In genomic region chr9:128731093-128731492, GRCh38 we compare ENCODE assay signal across 22 cellular contexts. TPM values are rescaled to one million over a fixed set of nuclear protein-coding genes. Genes with fewer than 3 reads are reported as not detected.
DNase-seq lines count a peak whose midpoint lies in the region; ATAC-seq and TF ChIP-seq lines count a peak whose summit lies in the region.
"Had no signal": no experiment of that assay in that cellular context is flagged by ENCODE, and none has a peak within 500 bp of the region (broad histone marks: within the 10 kb centered on the region; RNA-seq: fewer than 3 reads in every experiment).

No MANE protein-coding gene starts in this region.

- peaks cover 18% of the 10 kb centered on the region for H3K36me3 Mint-ChIP-seq in central memory CD8-positive, alpha-beta T cell (ENCODE audit: insufficient read depth)

- no peaks in the 10 kb centered on the region for H3K9me3 ChIP-seq in left ventricle myocardium inferior (replicated peaks)
- H3K9me3 ChIP-seq: BLaER1 treated with 17β-estradiol and CSF1 and Interleukin-3, amounts not matched to agents 10 nM and 100 nM; Caco-2 had no signal

- peaks cover 3% of the 10 kb centered on the region for H3K4me1 ChIP-seq in left ventricle myocardium inferior
- H3K4me1 ChIP-seq: Caco-2 had no signal

- peaks cover 8% of the 10 kb centered on the region for H3K4me1 Mint-ChIP-seq in central memory CD8-positive, alpha-beta T cell

- DNase-seq in Right ventricle myocardium inferior (ENCODE audit: missing footprints) (peak; percentile 11), left ventricle myocardium inferior (no peak), islet precursor cell (peak; percentile 30), AG08395 (ENCODE audit: low spot score) (no peak), DMS53 (lab: John Stamatoyannopoulos, UW) (no peak)
- DNase-seq in central memory CD8-positive, alpha-beta T cell (ENCODE audit: low spot score in 2 of 2) = no peak
- DNase-seq: 8988T; ACHN; AML-193; Caco-2; Calu3; CD4-positive, alpha-beta T cell; CD8-positive, alpha-beta T cell; DMS79; DND-41; EL; GDM1 had no signal

- intact Hi-C loops in Right ventricle myocardium inferior (cut with DNase I) (no loop called here), left ventricle myocardium inferior (cut with micrococcal nuclease) (no loop called here)

- H3K27ac ChIP-seq in left ventricle myocardium inferior (replicated peaks) = no peak overlapping the region
- H3K27ac ChIP-seq: C4-2B had no signal

- H3K4me3 Mint-ChIP-seq in central memory CD8-positive, alpha-beta T cell = no peak overlapping the region
- H3K4me3 Mint-ChIP-seq: B cell; CD4-positive, alpha-beta T cell; CD8-positive, alpha-beta T cell had no signal

- TF ChIP-seq CTCF in left ventricle myocardium inferior (IDR thresholded peaks at IDR 0.05; ENCODE audit: borderline replicate concordance) = no peak

- H3K27me3 ChIP-seq in left ventricle myocardium inferior (ENCODE audit: low read depth) = no peaks in the 10 kb centered on the region
- H3K27me3 ChIP-seq: BLaER1 treated with 17β-estradiol and CSF1 and Interleukin-3, amounts not matched to agents 10 nM and 100 nM had no signal

- H3K4me3 ChIP-seq in left ventricle myocardium inferior = no peak overlapping the region
- H3K4me3 ChIP-seq: BLaER1 treated with 17β-estradiol and CSF1 and Interleukin-3, amounts not matched to agents 10 nM and 100 nM; GM12878 had no signal

- H3K9me3 Mint-ChIP-seq in central memory CD8-positive, alpha-beta T cell = no peaks in the 10 kb centered on the region
- H3K9me3 Mint-ChIP-seq: CD4-positive, alpha-beta T cell; CD8-positive, alpha-beta T cell had no signal

- H3K27me3 Mint-ChIP-seq in central memory CD8-positive, alpha-beta T cell = no peaks in the 10 kb centered on the region
- H3K27me3 Mint-ChIP-seq: B cell; CD4-positive, alpha-beta T cell had no signal

- H3K27ac Mint-ChIP-seq in central memory CD8-positive, alpha-beta T cell (ENCODE audit: low read depth) = peak overlapping the region; percentile 29
- H3K27ac Mint-ChIP-seq: B cell; CD4-positive, alpha-beta T cell; CD8-positive, alpha-beta T cell had no signal

- ATAC-seq in Right ventricle myocardium inferior = no peak
- no peak for ATAC-seq in central memory CD8-positive, alpha-beta T cell (replicated peaks; ENCODE audit: extremely low read depth, poor library complexity, severe bottlenecking)
- ATAC-seq in HG02884 (IDR thresholded peaks at IDR 0.05; ENCODE audit: unreplicated experiment) = no peak
- ATAC-seq: CD8-positive, alpha-beta T cell; GM12878 had no signal

- H3K36me3 ChIP-seq in left ventricle myocardium inferior = peaks cover 37% of the 10 kb centered on the region

RNA-seq across cellular contexts. Expression of gene ZDHHC12, which starts 7.2 kb away (rescaled TPM):
- total RNA-seq in Right ventricle myocardium inferior (6.4 TPM), left ventricle myocardium inferior (6.3 TPM)

RNA-seq across cellular contexts. Expression of gene PKN3, which starts 28.8 kb away (rescaled TPM):
- total RNA-seq in Right ventricle myocardium inferior (8.5 TPM), left ventricle myocardium inferior (6.3 TPM)

RNA-seq across cellular contexts. Expression of gene ZER1, which starts 40.6 kb away (rescaled TPM):
- total RNA-seq in Right ventricle myocardium inferior (51.5 TPM), left ventricle myocardium inferior (61.6 TPM)

RNA-seq across cellular contexts. Expression of gene SET, which starts 42.1 kb away (rescaled TPM):
- 175 TPM for total RNA-seq in Right ventricle myocardium inferior
- total RNA-seq in left ventricle myocardium inferior = 168 TPM

RNA-seq across cellular contexts. Expression of gene TBC1D13, which starts 56.0 kb away (rescaled TPM):
- total RNA-seq in Right ventricle myocardium inferior = 16.6 TPM
- 17.9 TPM for total RNA-seq in left ventricle myocardium inferior

Comparison
In these comparisons a context has a peak if more than half of its experiments do, and no peak if none do; other contexts are left out.
1. DNase-seq: peak in Right ventricle myocardium inferior (single experiment) and islet precursor cell (single experiment); none in left ventricle myocardium inferior (single experiment), central memory CD8-positive, alpha-beta T cell (0 of 2), AG08395 (single experiment) and DMS53 (single experiment).